In genomic region chr14:103697196-103697595, GRCh38 we compare ENCODE assay signal across 15 cellular contexts. TPM values are rescaled to one million over a fixed set of nuclear protein-coding genes. Genes with fewer than 3 reads are reported as not detected.
DNase-seq lines count a peak whose midpoint lies in the region; ATAC-seq and TF ChIP-seq lines count a peak whose summit lies in the region.
"Had no signal": no experiment of that assay in that cellular context is flagged by ENCODE, and none has a peak within 500 bp of the region (broad histone marks: within the 10 kb centered on the region; RNA-seq: fewer than 3 reads in every experiment).

No MANE protein-coding gene starts in this region.

- no peak for DNase-seq in activated T-cell treated with anti-CD3 and anti-CD28 coated beads, Interleukin-2, amount 50 U/mL, for 24 hours
- DNase-seq in activated T-cell treated with anti-CD3 and anti-CD28 coated beads for 4 hours = no peak
- DNase-seq in activated CD4-positive, alpha-beta memory T cell treated with anti-CD3 and anti-CD28 coated beads, Interleukin-2, amount 10 ng/mL, durations not matched to agents 7 days and 5 days = no peak
- no peak for DNase-seq in thoracic aorta (ENCODE audit: low spot score)
- DNase-seq in HPDE6-E6E7 (ENCODE audit: extremely low spot score) = no peak
- no peak for DNase-seq in HCEC 1CT
- DNase-seq: DMS 273 treated with DMSO at 0.1 percent for 48 hours; immature natural killer cell; NCI-H2081 treated with DMSO at 0.1 percent for 48 hours; stimulated activated CD4-positive, alpha-beta T cell treated with anti-CD3 and anti-CD28 coated beads, Interleukin-1b, Interleukin-23, amount 100 ng/mL, for 48 hours; stimulated activated naive CD4-positive, alpha-beta T cell treated with Interleukin-2 at 50 U/mL for 16 hours; T-helper 2 cell had no signal

- H3K27me3 Mint-ChIP-seq in activated T-cell treated with anti-CD3 and anti-CD28 coated beads, Interleukin-2, amount 50 U/mL, for 24 hours = no peaks in the 10 kb centered on the region
- no peaks in the 10 kb centered on the region for H3K27me3 Mint-ChIP-seq in activated CD4-positive, alpha-beta memory T cell treated with anti-CD3 and anti-CD28 coated beads, Interleukin-2, amount 10 ng/mL, durations not matched to agents 7 days and 5 days

- CTCF ChIA-PET in activated CD4-positive, alpha-beta memory T cell treated with anti-CD3 and anti-CD28 coated beads, Interleukin-2, amount 10 ng/mL, durations not matched to agents 7 days and 5 days (lab: Charles Lee) = no interaction called here

- H3K27ac ChIP-seq in mesodermal cell (ENCODE audit: low read depth, low read length, severe bottlenecking) (peak overlapping the region; percentile 16), thoracic aorta (peak overlapping the region in 1 of 2 donors; percentile 28)

- POLR2A ChIA-PET in activated CD4-positive, alpha-beta memory T cell treated with anti-CD3 and anti-CD28 coated beads, Interleukin-2, amount 10 ng/mL, durations not matched to agents 7 days and 5 days (lab: Charles Lee) = no interaction called here

- H3K27ac Mint-ChIP-seq in activated T-cell treated with anti-CD3 and anti-CD28 coated beads, Interleukin-2, amount 50 U/mL, for 24 hours = peak overlapping the region; percentile 82
- peak overlapping the region; percentile 26 for H3K27ac Mint-ChIP-seq in activated CD4-positive, alpha-beta memory T cell treated with anti-CD3 and anti-CD28 coated beads, Interleukin-2, amount 10 ng/mL, durations not matched to agents 7 days and 5 days

- no peak for TF ChIP-seq CTCF in thoracic aorta (IDR thresholded peaks at IDR 0.05)

- peaks cover 7% of the 10 kb centered on the region for H3K4me1 Mint-ChIP-seq in activated T-cell treated with anti-CD3 and anti-CD28 coated beads, Interleukin-2, amount 50 U/mL, for 24 hours (ENCODE audit: low read depth)
- H3K4me1 Mint-ChIP-seq in activated CD4-positive, alpha-beta memory T cell treated with anti-CD3 and anti-CD28 coated beads, Interleukin-2, amount 10 ng/mL, durations not matched to agents 7 days and 5 days = peaks cover 6% of the 10 kb centered on the region

- H3K4me1 ChIP-seq in mesodermal cell (ENCODE audit: control insufficient read depth, insufficient read depth, low read length, poor library complexity, severe bottlenecking) (peaks cover 17% of the 10 kb centered on the region), thoracic aorta (ENCODE audit: control insufficient read depth in 1 of 2, low read depth in 2 of 2) (peaks cover 5 to 57% of the 10 kb centered on the region in 2 donors)

- ATAC-seq in thoracic aorta (ENCODE audit: insufficient number of reproducible peaks, low FRiP score, low read depth) (peak; percentile 17), HG03354 (IDR thresholded peaks at IDR 0.05; ENCODE audit: poor library complexity, severe bottlenecking, unreplicated experiment) (no peak)

- peaks cover 87% of the 10 kb centered on the region for H3K36me3 ChIP-seq in mesodermal cell (ENCODE audit: control insufficient read depth, insufficient read depth, low read length)
- peaks cover 57% of the 10 kb centered on the region for H3K36me3 ChIP-seq in thoracic aorta

- H3K27me3 ChIP-seq in thoracic aorta (replicated peaks; ENCODE audit: insufficient read depth) = no peaks in the 10 kb centered on the region

- WGBS in mesodermal cell (ENCODE audit: insufficient coverage in 2 of 2), 2 experiments = 93% methylated on average over 2 of the region's 3 CpGs; no CpG with 5 or more reads in 1 of the 2 experiments

- H3K9me3 Mint-ChIP-seq in activated T-cell treated with anti-CD3 and anti-CD28 coated beads, Interleukin-2, amount 50 U/mL, for 24 hours = no peaks in the 10 kb centered on the region
- no peaks in the 10 kb centered on the region for H3K9me3 Mint-ChIP-seq in activated CD4-positive, alpha-beta memory T cell treated with anti-CD3 and anti-CD28 coated beads, Interleukin-2, amount 10 ng/mL, durations not matched to agents 7 days and 5 days
- H3K9me3 Mint-ChIP-seq: immature natural killer cell had no signal

- peaks cover 90% of the 10 kb centered on the region for H3K36me3 Mint-ChIP-seq in activated T-cell treated with anti-CD3 and anti-CD28 coated beads, Interleukin-2, amount 50 U/mL, for 24 hours (ENCODE audit: low read depth)
- peaks cover 30% of the 10 kb centered on the region for H3K36me3 Mint-ChIP-seq in activated CD4-positive, alpha-beta memory T cell treated with anti-CD3 and anti-CD28 coated beads, Interleukin-2, amount 10 ng/mL, durations not matched to agents 7 days and 5 days (ENCODE audit: low read depth)
- H3K36me3 Mint-ChIP-seq: immature natural killer cell had no signal

- H3K4me3 Mint-ChIP-seq in activated T-cell treated with anti-CD3 and anti-CD28 coated beads, Interleukin-2, amount 50 U/mL, for 24 hours = no peak overlapping the region
- no peak overlapping the region for H3K4me3 Mint-ChIP-seq in activated CD4-positive, alpha-beta memory T cell treated with anti-CD3 and anti-CD28 coated beads, Interleukin-2, amount 10 ng/mL, durations not matched to agents 7 days and 5 days
- H3K4me3 Mint-ChIP-seq: immature natural killer cell had no signal

- H3K4me3 ChIP-seq in mesodermal cell (ENCODE audit: extremely low read depth, insufficient read depth, low read length, poor library complexity, severe bottlenecking) = no peak overlapping the region
- no peak overlapping the region for H3K4me3 ChIP-seq in thoracic aorta
- H3K4me3 ChIP-seq: K562 had no signal

- H3K9me3 ChIP-seq in mesodermal cell (ENCODE audit: control insufficient read depth, low read length) = no peaks in the 10 kb centered on the region
- no peaks in the 10 kb centered on the region for H3K9me3 ChIP-seq in thoracic aorta

RNA-seq across cellular contexts. Expression of gene XRCC3, which starts 18.1 kb away (rescaled TPM):
- 10 to 100 TPM; 35.9 to 39.6 TPM for total RNA-seq in activated CD4-positive, alpha-beta memory T cell treated with anti-CD3 and anti-CD28 coated beads, Interleukin-2, amount 10 ng/mL, durations not matched to agents 7 days and 5 days
- polyA plus RNA-seq in mesodermal cell (2013, experiment 1 of 2) = 10.6 TPM
- polyA plus RNA-seq in mesodermal cell (2013, experiment 2 of 2) = 10.9 TPM
- total RNA-seq in thoracic aorta = 10 to 100 TPM in 1 of 2 donors, 1 to 10 TPM in 1; 8.4 to 18.5 TPM

RNA-seq across cellular contexts. Expression of gene ZFYVE21, which starts 18.4 kb away (rescaled TPM):
- total RNA-seq in activated CD4-positive, alpha-beta memory T cell treated with anti-CD3 and anti-CD28 coated beads, Interleukin-2, amount 10 ng/mL, durations not matched to agents 7 days and 5 days = 10 to 100 TPM; 17.4 to 17.8 TPM
- polyA plus RNA-seq in mesodermal cell (2013, experiment 1 of 2) = 37.9 TPM
- polyA plus RNA-seq in mesodermal cell (2013, experiment 2 of 2) = 36.2 TPM
- total RNA-seq in thoracic aorta = 100 to 1,000 TPM in 1 of 2 donors, 10 to 100 TPM in 1; 97.1 to 159 TPM

Comparison
In these comparisons a context has a peak if more than half of its experiments do, and no peak if none do; other contexts are left out.
1. RNA of gene ZFYVE21, which starts 18.4 kb away (total RNA-seq): 97.1 to 159 TPM in thoracic aorta; 17.4 to 17.8 TPM in activated CD4-positive, alpha-beta memory T cell treated with anti-CD3 and anti-CD28 coated beads, Interleukin-2, amount 10 ng/mL, durations not matched to agents 7 days and 5 days; every median in the first group is over 4 times any median in the second.